In genomic region chr20:39835040-39835842, GRCh38 we compare ENCODE assay signal across 13 cellular contexts.
"Had no signal": no experiment of that assay in that cellular context is flagged by ENCODE, and none has a peak within 500 bp of the region (broad histone marks: within the 10 kb centered on the region; RNA-seq: fewer than 3 reads in every experiment).

No MANE protein-coding gene starts in this region.

- H3K36me3 Mint-ChIP-seq: activated naive CD8-positive, alpha-beta T cell treated with anti-CD3 and anti-CD28 coated beads for 36 hours; memory B cell; stimulated activated effector memory CD8-positive, alpha-beta T cell treated with anti-CD3 and anti-CD28 coated beads, Interleukin-12 subunit alpha, Interleukin-12 subunit beta, amount 100 ng/mL, for 72 hours had no signal

- H3K4me1 ChIP-seq: breast epithelium, SJCRH30, upper lobe of left lung had no signal

- H3K9me3 ChIP-seq: breast epithelium, SJCRH30, upper lobe of left lung had no signal

- H3K27me3 Mint-ChIP-seq: activated CD4-positive, alpha-beta memory T cell treated with anti-CD3 and anti-CD28 coated beads, Interleukin-2, amount 10 ng/mL, durations not matched to agents 7 days and 5 days; memory B cell had no signal

- H3K4me3 ChIP-seq: breast epithelium, SJCRH30, skin epidermis, upper lobe of left lung had no signal

- H3K27ac ChIP-seq: breast epithelium, SJCRH30, upper lobe of left lung had no signal

- H3K27ac Mint-ChIP-seq: activated CD4-positive, alpha-beta memory T cell treated with anti-CD3 and anti-CD28 coated beads, Interleukin-2, amount 10 ng/mL, durations not matched to agents 7 days and 5 days; activated naive CD8-positive, alpha-beta T cell treated with anti-CD3 and anti-CD28 coated beads for 36 hours; memory B cell; nephron progenitor cell; stimulated activated effector memory CD8-positive, alpha-beta T cell treated with anti-CD3 and anti-CD28 coated beads, Interleukin-12 subunit alpha, Interleukin-12 subunit beta, amount 100 ng/mL, for 72 hours; T-helper 2 cell treated with Interferon-gamma antibody and Interleukin-4, amounts not matched to agents 5 μg/mL and 100 μg/mL, for 36 hours had no signal

- H3K27me3 ChIP-seq: breast epithelium, SJCRH30, upper lobe of left lung had no signal

- H3K4me3 Mint-ChIP-seq: activated CD4-positive, alpha-beta memory T cell treated with anti-CD3 and anti-CD28 coated beads, Interleukin-2, amount 10 ng/mL, durations not matched to agents 7 days and 5 days; activated naive CD8-positive, alpha-beta T cell treated with anti-CD3 and anti-CD28 coated beads for 36 hours; memory B cell; nephron progenitor cell; stimulated activated effector memory CD8-positive, alpha-beta T cell treated with anti-CD3 and anti-CD28 coated beads, Interleukin-12 subunit alpha, Interleukin-12 subunit beta, amount 100 ng/mL, for 72 hours; T-helper 2 cell treated with Interferon-gamma antibody and Interleukin-4, amounts not matched to agents 5 μg/mL and 100 μg/mL, for 36 hours had no signal

- DNase-seq: activated CD4-positive, alpha-beta memory T cell treated with anti-CD3 and anti-CD28 coated beads, Interleukin-2, amount 10 ng/mL, durations not matched to agents 7 days and 5 days; activated gamma-delta T cell; activated naive CD8-positive, alpha-beta T cell treated with anti-CD3 and anti-CD28 coated beads for 36 hours; activated T-cell treated with anti-CD3 and anti-CD28 coated beads, Interleukin-2, amount 50 U/mL, for 48 hours; left colon; nephron progenitor cell; SJCRH30; upper lobe of left lung had no signal

- H3K9me3 Mint-ChIP-seq: activated CD4-positive, alpha-beta memory T cell treated with anti-CD3 and anti-CD28 coated beads, Interleukin-2, amount 10 ng/mL, durations not matched to agents 7 days and 5 days; memory B cell; T-helper 2 cell treated with Interferon-gamma antibody and Interleukin-4, amounts not matched to agents 5 μg/mL and 100 μg/mL, for 36 hours had no signal

- ATAC-seq: left colon; stimulated activated effector memory CD8-positive, alpha-beta T cell treated with anti-CD3 and anti-CD28 coated beads, Interleukin-12 subunit alpha, Interleukin-12 subunit beta, amount 100 ng/mL, for 72 hours had no signal

- H3K4me1 Mint-ChIP-seq: activated CD4-positive, alpha-beta memory T cell treated with anti-CD3 and anti-CD28 coated beads, Interleukin-2, amount 10 ng/mL, durations not matched to agents 7 days and 5 days; stimulated activated effector memory CD8-positive, alpha-beta T cell treated with anti-CD3 and anti-CD28 coated beads, Interleukin-12 subunit alpha, Interleukin-12 subunit beta, amount 100 ng/mL, for 72 hours had no signal

- H3K36me3 ChIP-seq: breast epithelium, SJCRH30, upper lobe of left lung had no signal
